Comparison of ENCODE assay signal across 5 cellular contexts in the genomic region with DNA sequence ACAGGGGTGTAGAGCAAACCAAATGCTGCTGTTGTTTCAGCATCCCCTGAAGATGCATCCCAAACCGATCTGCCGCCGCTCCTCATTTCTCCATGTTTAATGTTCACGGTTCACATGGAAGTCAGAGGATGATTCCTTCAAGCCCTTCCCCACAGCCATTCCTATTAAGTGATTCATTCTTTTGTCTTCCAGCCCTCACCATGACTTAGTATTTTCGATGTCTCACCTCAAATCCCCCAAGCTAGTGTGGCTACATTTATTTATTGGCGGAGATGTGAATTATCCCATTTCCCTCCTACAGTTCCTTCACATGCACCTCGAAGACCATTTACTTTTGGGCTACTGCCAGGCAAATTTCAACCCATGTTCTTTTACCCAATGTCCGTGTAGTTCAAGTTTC. TPM values are rescaled to one million over a fixed set of nuclear protein-coding genes. Genes with fewer than 3 reads are reported as not detected.
"Had no signal": no experiment of that assay in that cellular context is flagged by ENCODE, and none has a peak within 500 bp of the region (broad histone marks: within the 10 kb centered on the region; RNA-seq: fewer than 3 reads in every experiment).

A gene with protein sequence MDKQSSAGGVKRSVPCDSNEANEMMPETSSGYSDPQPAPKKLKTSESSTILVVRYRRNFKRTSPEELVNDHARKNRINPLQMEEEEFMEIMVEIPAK (minus strand): TSS at position 101 of the 400 bp plus-strand sequence. CDS start 334 bp downstream, outside the sequence.

RNA-seq across cellular contexts. Expression of the gene that starts here (rescaled TPM):
- total RNA-seq: GM23248, GM23338, H1, H7, H9 had no signal
- polyA plus RNA-seq: GM23248, GM23338, H1 had no signal
